8 cellular contexts compared by ENCODE assay signal in genomic region chr6:156780117-156780641, GRCh38. TPM values are rescaled to one million over a fixed set of nuclear protein-coding genes. Genes with fewer than 3 reads are reported as not detected.
A peak's percentile ranks its signal among the peaks of the same experiment; 100 is the strongest.
DNase-seq lines count a peak whose midpoint lies in the region; ATAC-seq, FAIRE-seq and TF ChIP-seq lines count a peak whose summit lies in the region.

No MANE protein-coding gene starts in this region.

- H3K27ac ChIP-seq in kidney (ENCODE audit: low read depth in 2 of 2, low read length in 2 of 2) = peak overlapping the region; percentile 96 to 98
- H3K27ac ChIP-seq in spleen = peak overlapping the region; percentile 85 to 98 (median 98)

- intact Hi-C loops in kidney (cut with DNase I) = no loop called here
- intact Hi-C loops in spleen (cut with DNase I; ENCODE audit: low total_unique reads) = loop anchor here (5.0 kb wide), 1 partner anchor 237 kb away; no protein-coding TSS in a partner anchor

- no peaks in the 10 kb centered on the region for H3K9me3 ChIP-seq in kidney (ENCODE audit: control insufficient read depth in 1 of 2, low read length in 2 of 2)
- no peaks in the 10 kb centered on the region for H3K9me3 ChIP-seq in spleen

- WGBS in spleen, 5 donors = 0 to 1% (median 0%) methylated on average over 8 of the region's 8 CpGs

- TF ChIP-seq CTCF in kidney (IDR thresholded peaks at IDR 0.05; ENCODE audit: borderline replicate concordance, extremely low read depth, insufficient read depth) = no peak
- no peak for TF ChIP-seq CTCF in spleen (IDR thresholded peaks at IDR 0.05 in 8 of 11, conservative IDR thresholded peaks at IDR 0.05 in 3 of 11)

- peaks cover 8 to 22% of the 10 kb centered on the region in 2 donors for H3K4me1 ChIP-seq in kidney (ENCODE audit: control insufficient read depth in 1 of 2, insufficient read depth in 1 of 2, low read depth in 1 of 2, low read length in 2 of 2)
- peaks cover 20 to 72% (median 63%) of the 10 kb centered on the region in 6 donors for H3K4me1 ChIP-seq in spleen

- ATAC-seq in GM18909 (IDR thresholded peaks at IDR 0.05; ENCODE audit: poor library complexity, unreplicated experiment) (peak; percentile 51), HG03175 (IDR thresholded peaks at IDR 0.05; ENCODE audit: unreplicated experiment) (peak; percentile 46)

- FAIRE-seq in colon (lab: Jason Lieb, UNC) = peak; percentile 80
- peak; percentile 78 for FAIRE-seq in kidney (lab: Jason Lieb, UNC)

- no peak for TF ChIP-seq POLR2A in spleen (IDR thresholded peaks at IDR 0.05)

- peak overlapping the region; percentile 66 to 95 for H3K9ac ChIP-seq in kidney (ENCODE audit: low read length in 2 of 2)

- DNase-seq in C1 segment of cervical spinal cord (lab: John Stamatoyannopoulos, UW) (peak in 11 of 14 donors; percentile 13 to 94 (median 47)), NCI-H2171 treated with DMSO at 0.1 percent for 48 hours (lab: John Stamatoyannopoulos, UW) (peak; percentile 92), UCSD-AML1 (lab: John Stamatoyannopoulos, UW; ENCODE audit: unreplicated experiment) (peak; percentile 19), kidney (no peak), spleen (no peak)

- no peaks in the 10 kb centered on the region for H3K27me3 ChIP-seq in spleen (replicated peaks in 1 of 7)

- H3K4me3 ChIP-seq in kidney (ENCODE audit: low read length in 2 of 2) (peak overlapping the region; percentile 67 to 97), spleen (peak overlapping the region; percentile 65 to 90 (median 72))

- H3K36me3 ChIP-seq in kidney (ENCODE audit: control insufficient read depth in 1 of 2, insufficient read depth in 2 of 2, low read length in 2 of 2) = no peaks in the 10 kb centered on the region
- peaks cover 0 to 2% (median 0%) of the 10 kb centered on the region in 6 donors for H3K36me3 ChIP-seq in spleen

RNA-seq across cellular contexts. Expression of gene ARID1B, which starts 3.0 kb away (rescaled TPM):
- total RNA-seq in kidney = 110 TPM
- 16.4 TPM for polyA plus RNA-seq in kidney (ENCODE audit: insufficient read depth, low read depth, low replicate concordance)
- 100 to 1,000 TPM; 123 to 223 (median 149) TPM for total RNA-seq in spleen
- polyA plus RNA-seq in spleen = 10 to 100 TPM; 17.7 to 29.1 (median 18.9) TPM

Comparison
In these comparisons a context has a peak if more than half of its experiments do, and no peak if none do; other contexts are left out.
1. DNase-seq: peak in C1 segment of cervical spinal cord (11 of 14), NCI-H2171 treated with DMSO at 0.1 percent for 48 hours (single experiment) and UCSD-AML1 (single experiment); none in kidney (single experiment) and spleen (single experiment).